In genomic region chr1:204296431-204296988, GRCh38 we compare ENCODE assay signal across 1 cellular context.
TF ChIP-seq lines count a peak whose summit lies in the region.

No MANE protein-coding gene starts in this region.

TF ChIP-seq in GM12878, 131 proteins besides CTCF, POLR2A, EP300 and RAD21 (continued from another document):
- TF ChIP-seq USF2 (IDR thresholded peaks at IDR 0.05; ENCODE audit: borderline replicate concordance, low read depth, low read length) (no peak), RAD51 (IDR thresholded peaks at IDR 0.05) (no peak), BHLHE40 (IDR thresholded peaks at IDR 0.05; ENCODE audit: borderline replicate concordance in 1 of 2, low read depth in 2 of 2, low read length in 1 of 2) (no peak), TCF3 (IDR thresholded peaks at IDR 0.05; ENCODE audit: borderline replicate concordance, insufficient read depth, low read depth, low read length) (no peak), HCFC1 (IDR thresholded peaks at IDR 0.05; ENCODE audit: low read length) (no peak), CHD2 (IDR thresholded peaks at IDR 0.05; ENCODE audit: borderline replicate concordance, low read depth, low read length) (no peak), NR2C1 (IDR thresholded peaks at IDR 0.05) (no peak), YY1 (IDR thresholded peaks at IDR 0.05; ENCODE audit: low read depth, low read length) (no peak), ZSCAN29 (IDR thresholded peaks at IDR 0.05) (no peak), MEF2A (IDR thresholded peaks at IDR 0.05; ENCODE audit: insufficient read depth, low read depth, low read length) (no peak), ZNF217 (IDR thresholded peaks at IDR 0.05) (no peak), ETV6 (conservative IDR thresholded peaks at IDR 0.05 in 1 of 2, IDR thresholded peaks at IDR 0.05 in 1 of 2; ENCODE audit: borderline replicate concordance in 1 of 2, low read depth in 1 of 2) (no peak), POU2F2 (IDR thresholded peaks at IDR 0.05; ENCODE audit: borderline replicate concordance, low read depth, low read length) (no peak), MXI1 (IDR thresholded peaks at IDR 0.05; ENCODE audit: low read depth, low read length) (no peak)
- TF ChIP-seq, protein P1, sequence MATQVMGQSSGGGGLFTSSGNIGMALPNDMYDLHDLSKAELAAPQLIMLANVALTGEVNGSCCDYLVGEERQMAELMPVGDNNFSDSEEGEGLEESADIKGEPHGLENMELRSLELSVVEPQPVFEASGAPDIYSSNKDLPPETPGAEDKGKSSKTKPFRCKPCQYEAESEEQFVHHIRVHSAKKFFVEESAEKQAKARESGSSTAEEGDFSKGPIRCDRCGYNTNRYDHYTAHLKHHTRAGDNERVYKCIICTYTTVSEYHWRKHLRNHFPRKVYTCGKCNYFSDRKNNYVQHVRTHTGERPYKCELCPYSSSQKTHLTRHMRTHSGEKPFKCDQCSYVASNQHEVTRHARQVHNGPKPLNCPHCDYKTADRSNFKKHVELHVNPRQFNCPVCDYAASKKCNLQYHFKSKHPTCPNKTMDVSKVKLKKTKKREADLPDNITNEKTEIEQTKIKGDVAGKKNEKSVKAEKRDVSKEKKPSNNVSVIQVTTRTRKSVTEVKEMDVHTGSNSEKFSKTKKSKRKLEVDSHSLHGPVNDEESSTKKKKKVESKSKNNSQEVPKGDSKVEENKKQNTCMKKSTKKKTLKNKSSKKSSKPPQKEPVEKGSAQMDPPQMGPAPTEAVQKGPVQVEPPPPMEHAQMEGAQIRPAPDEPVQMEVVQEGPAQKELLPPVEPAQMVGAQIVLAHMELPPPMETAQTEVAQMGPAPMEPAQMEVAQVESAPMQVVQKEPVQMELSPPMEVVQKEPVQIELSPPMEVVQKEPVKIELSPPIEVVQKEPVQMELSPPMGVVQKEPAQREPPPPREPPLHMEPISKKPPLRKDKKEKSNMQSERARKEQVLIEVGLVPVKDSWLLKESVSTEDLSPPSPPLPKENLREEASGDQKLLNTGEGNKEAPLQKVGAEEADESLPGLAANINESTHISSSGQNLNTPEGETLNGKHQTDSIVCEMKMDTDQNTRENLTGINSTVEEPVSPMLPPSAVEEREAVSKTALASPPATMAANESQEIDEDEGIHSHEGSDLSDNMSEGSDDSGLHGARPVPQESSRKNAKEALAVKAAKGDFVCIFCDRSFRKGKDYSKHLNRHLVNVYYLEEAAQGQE (IDR thresholded peaks at IDR 0.05; ENCODE audit: low read depth, low read length): no peak
